In genomic region chr4:139735381-139736256, GRCh38 we compare ENCODE assay signal across 8 cellular contexts.
DNase-seq lines count a peak whose midpoint lies in the region; ATAC-seq and TF ChIP-seq lines count a peak whose summit lies in the region.

No MANE protein-coding gene starts in this region.

- H3K27ac ChIP-seq in ACC112 (ENCODE audit: low read depth, low read length) = no peak overlapping the region
- peak overlapping the region; percentile 63; the same call in 1 of the 2 replicates for H3K27ac ChIP-seq in HUES6 (ENCODE audit: low read depth, low read length)

- H3K4me1 ChIP-seq in ACC112 (ENCODE audit: control insufficient read depth, insufficient read depth, low read length, unreplicated experiment) (peaks cover 11% of the 10 kb centered on the region), HUES6 (ENCODE audit: control insufficient read depth, insufficient read depth, low read length) (peaks cover 22% of the 10 kb centered on the region), skeletal muscle satellite cell (ENCODE audit: control insufficient read depth, insufficient read depth, low read length) (peaks cover 18% of the 10 kb centered on the region)

- no peak for TF ChIP-seq CTCF in astrocyte of the spinal cord (IDR thresholded peaks at IDR 0.05; ENCODE audit: low read depth, low read length)

- H3K4me3 ChIP-seq in ACC112 (ENCODE audit: low read depth, low read length) (peak overlapping the region; percentile 77), HUES6 (ENCODE audit: low read depth, low read length) (peak overlapping the region; percentile 68), astrocyte of the spinal cord (ENCODE audit: low read depth, low read length) (peak overlapping the region; percentile 48), skeletal muscle satellite cell (ENCODE audit: low read length) (peak overlapping the region; percentile 70)

- no peaks in the 10 kb centered on the region for H3K79me2 ChIP-seq in ACC112 (ENCODE audit: control insufficient read depth, insufficient read depth, low read length, unreplicated experiment)

- no peaks in the 10 kb centered on the region for H3K27me3 ChIP-seq in ACC112 (ENCODE audit: insufficient read depth, low read length)
- peaks cover 22% of the 10 kb centered on the region for H3K27me3 ChIP-seq in HUES6 (ENCODE audit: control insufficient read depth, insufficient read depth, low read length)
- H3K27me3 ChIP-seq in skeletal muscle satellite cell (ENCODE audit: control insufficient read depth, insufficient read depth, low read length) = no peaks in the 10 kb centered on the region

- peak overlapping the region; percentile 90 for H3K4me2 ChIP-seq in skeletal muscle satellite cell (ENCODE audit: low read length)

- H3K36me3 ChIP-seq in ACC112 (ENCODE audit: insufficient read depth, low read length) (no peaks in the 10 kb centered on the region), HUES6 (ENCODE audit: control insufficient read depth, insufficient read depth, low read length) (no peaks in the 10 kb centered on the region), skeletal muscle satellite cell (ENCODE audit: insufficient read depth, low read length) (no peaks in the 10 kb centered on the region)

- H2AFZ ChIP-seq in ACC112 (ENCODE audit: low read length, unreplicated experiment) = peak overlapping the region; percentile 70

- ATAC-seq in HG03439 (IDR thresholded peaks at IDR 0.05; ENCODE audit: unreplicated experiment) (no peak), HG03159 (IDR thresholded peaks at IDR 0.05; ENCODE audit: unreplicated experiment) (no peak)

- H3K9ac ChIP-seq in HUES6 (ENCODE audit: low read length) (peak overlapping the region; percentile 78), skeletal muscle satellite cell (ENCODE audit: low read depth, low read length) (peak overlapping the region; percentile 28)

- DNase-seq in astrocyte of the spinal cord (ENCODE audit: low read depth, low spot score) = peak; percentile 43
- peak; percentile 72 for DNase-seq in iPS-NIHi11 (ENCODE audit: low spot score)
- no peak for DNase-seq in NCI-H526 (lab: John Stamatoyannopoulos, UW)

- H3K9me3 ChIP-seq in HUES6 (ENCODE audit: control insufficient read depth, insufficient read depth, low read depth, low read length) (no peaks in the 10 kb centered on the region), skeletal muscle satellite cell (replicated peaks; ENCODE audit: low read length) (no peaks in the 10 kb centered on the region)

- in situ Hi-C loops in astrocyte of the spinal cord (cut with HindIII; ENCODE audit: low sequenced_read_pairs) = no loop called here

Comparison
In these comparisons a context has a peak if more than half of its experiments do, and no peak if none do; other contexts are left out.
1. DNase-seq: peak in astrocyte of the spinal cord (single experiment) and iPS-NIHi11 (single experiment); none in NCI-H526 (0 of 2).
2. Peak in every context shown above with its lines, with median percentiles within 50 percentile points of each other: H3K4me3 ChIP-seq.